In the genomic region with DNA sequence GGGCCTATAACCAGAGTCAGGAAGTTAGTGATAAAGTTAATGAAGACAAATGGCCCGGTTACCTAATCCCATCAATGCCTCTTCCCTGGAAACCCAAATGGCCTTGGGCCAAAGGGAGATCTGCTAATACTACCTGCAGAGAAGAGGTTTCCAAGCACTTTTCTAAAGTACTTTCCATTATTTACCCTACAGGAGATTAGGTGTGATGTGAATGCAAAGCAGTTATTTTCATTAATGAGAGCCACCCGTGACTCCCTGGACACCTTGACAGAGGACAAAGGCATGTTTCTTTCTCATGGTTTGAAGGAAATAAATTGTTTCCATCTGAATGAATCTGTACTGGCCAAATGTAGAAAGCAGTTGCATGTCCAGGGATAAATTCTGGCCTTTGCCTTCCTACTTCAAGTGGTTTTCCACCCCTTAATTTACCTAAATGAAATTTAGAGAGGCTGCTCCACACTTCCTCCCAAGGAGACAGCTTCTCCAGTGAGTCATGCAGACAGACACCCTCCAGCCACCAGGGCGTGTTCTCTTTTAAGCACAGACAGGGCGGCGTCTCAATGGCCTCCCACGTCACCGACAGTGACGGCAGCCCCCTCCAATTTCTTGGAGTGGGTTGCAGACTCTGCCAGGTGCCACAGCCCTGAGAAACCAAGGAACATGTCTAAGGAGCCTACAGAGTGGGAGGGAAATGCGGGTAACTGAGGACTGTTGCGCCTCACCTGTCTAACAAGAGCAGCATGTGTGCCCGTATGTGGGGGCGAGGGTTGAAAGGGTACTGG, we compare ENCODE assay signal across 1 cellular context.
A peak's percentile ranks its signal among the peaks of the same experiment; 100 is the strongest.
TF ChIP-seq lines count a peak whose summit lies in the region.

No MANE protein-coding gene starts in this region.

TF ChIP-seq in HEK293, 187 proteins besides CTCF, POLR2A, EP300 and RAD21 (continued from another document and continues in another):
- TF ChIP-seq, protein P1, sequence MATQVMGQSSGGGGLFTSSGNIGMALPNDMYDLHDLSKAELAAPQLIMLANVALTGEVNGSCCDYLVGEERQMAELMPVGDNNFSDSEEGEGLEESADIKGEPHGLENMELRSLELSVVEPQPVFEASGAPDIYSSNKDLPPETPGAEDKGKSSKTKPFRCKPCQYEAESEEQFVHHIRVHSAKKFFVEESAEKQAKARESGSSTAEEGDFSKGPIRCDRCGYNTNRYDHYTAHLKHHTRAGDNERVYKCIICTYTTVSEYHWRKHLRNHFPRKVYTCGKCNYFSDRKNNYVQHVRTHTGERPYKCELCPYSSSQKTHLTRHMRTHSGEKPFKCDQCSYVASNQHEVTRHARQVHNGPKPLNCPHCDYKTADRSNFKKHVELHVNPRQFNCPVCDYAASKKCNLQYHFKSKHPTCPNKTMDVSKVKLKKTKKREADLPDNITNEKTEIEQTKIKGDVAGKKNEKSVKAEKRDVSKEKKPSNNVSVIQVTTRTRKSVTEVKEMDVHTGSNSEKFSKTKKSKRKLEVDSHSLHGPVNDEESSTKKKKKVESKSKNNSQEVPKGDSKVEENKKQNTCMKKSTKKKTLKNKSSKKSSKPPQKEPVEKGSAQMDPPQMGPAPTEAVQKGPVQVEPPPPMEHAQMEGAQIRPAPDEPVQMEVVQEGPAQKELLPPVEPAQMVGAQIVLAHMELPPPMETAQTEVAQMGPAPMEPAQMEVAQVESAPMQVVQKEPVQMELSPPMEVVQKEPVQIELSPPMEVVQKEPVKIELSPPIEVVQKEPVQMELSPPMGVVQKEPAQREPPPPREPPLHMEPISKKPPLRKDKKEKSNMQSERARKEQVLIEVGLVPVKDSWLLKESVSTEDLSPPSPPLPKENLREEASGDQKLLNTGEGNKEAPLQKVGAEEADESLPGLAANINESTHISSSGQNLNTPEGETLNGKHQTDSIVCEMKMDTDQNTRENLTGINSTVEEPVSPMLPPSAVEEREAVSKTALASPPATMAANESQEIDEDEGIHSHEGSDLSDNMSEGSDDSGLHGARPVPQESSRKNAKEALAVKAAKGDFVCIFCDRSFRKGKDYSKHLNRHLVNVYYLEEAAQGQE (tag by site-specific recombination; IDR thresholded peaks at IDR 0.05) = no peak
- TF ChIP-seq, protein P2, sequence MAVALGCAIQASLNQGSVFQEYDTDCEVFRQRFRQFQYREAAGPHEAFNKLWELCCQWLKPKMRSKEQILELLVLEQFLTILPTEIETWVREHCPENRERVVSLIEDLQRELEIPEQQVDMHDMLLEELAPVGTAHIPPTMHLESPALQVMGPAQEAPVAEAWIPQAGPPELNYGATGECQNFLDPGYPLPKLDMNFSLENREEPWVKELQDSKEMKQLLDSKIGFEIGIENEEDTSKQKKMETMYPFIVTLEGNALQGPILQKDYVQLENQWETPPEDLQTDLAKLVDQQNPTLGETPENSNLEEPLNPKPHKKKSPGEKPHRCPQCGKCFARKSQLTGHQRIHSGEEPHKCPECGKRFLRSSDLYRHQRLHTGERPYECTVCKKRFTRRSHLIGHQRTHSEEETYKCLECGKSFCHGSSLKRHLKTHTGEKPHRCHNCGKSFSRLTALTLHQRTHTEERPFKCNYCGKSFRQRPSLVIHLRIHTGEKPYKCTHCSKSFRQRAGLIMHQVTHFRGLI (tag by site-specific recombination; IDR thresholded peaks at IDR 0.05) = no peak; the same call in 1 of the 2 replicates
- TF ChIP-seq, protein P3, sequence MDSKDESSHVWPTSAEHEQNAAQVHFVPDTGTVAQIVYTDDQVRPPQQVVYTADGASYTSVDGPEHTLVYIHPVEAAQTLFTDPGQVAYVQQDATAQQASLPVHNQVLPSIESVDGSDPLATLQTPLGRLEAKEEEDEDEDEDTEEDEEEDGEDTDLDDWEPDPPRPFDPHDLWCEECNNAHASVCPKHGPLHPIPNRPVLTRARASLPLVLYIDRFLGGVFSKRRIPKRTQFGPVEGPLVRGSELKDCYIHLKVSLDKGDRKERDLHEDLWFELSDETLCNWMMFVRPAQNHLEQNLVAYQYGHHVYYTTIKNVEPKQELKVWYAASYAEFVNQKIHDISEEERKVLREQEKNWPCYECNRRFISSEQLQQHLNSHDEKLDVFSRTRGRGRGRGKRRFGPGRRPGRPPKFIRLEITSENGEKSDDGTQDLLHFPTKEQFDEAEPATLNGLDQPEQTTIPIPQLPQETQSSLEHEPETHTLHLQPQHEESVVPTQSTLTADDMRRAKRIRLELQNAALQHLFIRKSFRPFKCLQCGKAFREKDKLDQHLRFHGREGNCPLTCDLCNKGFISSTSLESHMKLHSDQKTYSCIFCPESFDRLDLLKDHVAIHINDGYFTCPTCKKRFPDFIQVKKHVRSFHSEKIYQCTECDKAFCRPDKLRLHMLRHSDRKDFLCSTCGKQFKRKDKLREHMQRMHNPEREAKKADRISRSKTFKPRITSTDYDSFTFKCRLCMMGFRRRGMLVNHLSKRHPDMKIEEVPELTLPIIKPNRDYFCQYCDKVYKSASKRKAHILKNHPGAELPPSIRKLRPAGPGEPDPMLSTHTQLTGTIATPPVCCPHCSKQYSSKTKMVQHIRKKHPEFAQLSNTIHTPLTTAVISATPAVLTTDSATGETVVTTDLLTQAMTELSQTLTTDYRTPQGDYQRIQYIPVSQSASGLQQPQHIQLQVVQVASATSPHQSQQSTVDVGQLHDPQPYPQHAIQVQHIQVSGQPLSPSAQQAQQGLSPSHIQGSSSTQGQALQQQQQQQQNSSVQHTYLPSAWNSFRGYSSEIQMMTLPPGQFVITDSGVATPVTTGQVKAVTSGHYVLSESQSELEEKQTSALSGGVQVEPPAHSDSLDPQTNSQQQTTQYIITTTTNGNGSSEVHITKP (tag by site-specific recombination; IDR thresholded peaks at IDR 0.05) = peak; percentile 12; the same call in 1 of the 2 replicates
- TF ChIP-seq ZNF114 (tag by site-specific recombination; IDR thresholded peaks at IDR 0.05) (no peak), ZNF354C (tag by site-specific recombination; IDR thresholded peaks at IDR 0.05; ENCODE audit: borderline replicate concordance, low read depth) (no peak), ZNF555 (tag by site-specific recombination; conservative IDR thresholded peaks at IDR 0.05) (no peak), ZNF624 (tag by site-specific recombination; IDR thresholded peaks at IDR 0.05) (no peak), ZNF585B (tag by site-specific recombination; IDR thresholded peaks at IDR 0.05) (no peak), ZNF121 (tag by site-specific recombination; IDR thresholded peaks at IDR 0.05) (no peak), SP3 (tag by site-specific recombination; IDR thresholded peaks at IDR 0.05) (no peak), ZNF274 (IDR thresholded peaks at IDR 0.05; ENCODE audit: low read length) (no peak), ZNF274 (tag by site-specific recombination; IDR thresholded peaks at IDR 0.05; ENCODE audit: borderline replicate concordance) (no peak), ZNF660 (tag by site-specific recombination; IDR thresholded peaks at IDR 0.05) (no peak), RBAK (tag by site-specific recombination; IDR thresholded peaks at IDR 0.05) (no peak), ZNF2 (tag by site-specific recombination; IDR thresholded peaks at IDR 0.05) (no peak), ZNF341 (tag by site-specific recombination; IDR thresholded peaks at IDR 0.05; ENCODE audit: low read depth) (no peak), ZNF626 (tag by site-specific recombination; IDR thresholded peaks at IDR 0.05) (no peak), KLF7 (tag by site-specific recombination; IDR thresholded peaks at IDR 0.05; ENCODE audit: borderline replicate concordance) (no peak), SCRT2 (tag by site-specific recombination; IDR thresholded peaks at IDR 0.05) (no peak), ZFP37 (tag by site-specific recombination; IDR thresholded peaks at IDR 0.05) (no peak), ZNF529 (tag by site-specific recombination; IDR thresholded peaks at IDR 0.05; ENCODE audit: insufficient replicate concordance) (no peak), ZNF112 (tag by site-specific recombination; IDR thresholded peaks at IDR 0.05) (no peak), ZNF214 (tag by site-specific recombination; IDR thresholded peaks at IDR 0.05; ENCODE audit: borderline replicate concordance) (no peak), ZFP3 (tag by site-specific recombination; IDR thresholded peaks at IDR 0.05; ENCODE audit: low read depth) (no peak)
- TF ChIP-seq, protein P4, sequence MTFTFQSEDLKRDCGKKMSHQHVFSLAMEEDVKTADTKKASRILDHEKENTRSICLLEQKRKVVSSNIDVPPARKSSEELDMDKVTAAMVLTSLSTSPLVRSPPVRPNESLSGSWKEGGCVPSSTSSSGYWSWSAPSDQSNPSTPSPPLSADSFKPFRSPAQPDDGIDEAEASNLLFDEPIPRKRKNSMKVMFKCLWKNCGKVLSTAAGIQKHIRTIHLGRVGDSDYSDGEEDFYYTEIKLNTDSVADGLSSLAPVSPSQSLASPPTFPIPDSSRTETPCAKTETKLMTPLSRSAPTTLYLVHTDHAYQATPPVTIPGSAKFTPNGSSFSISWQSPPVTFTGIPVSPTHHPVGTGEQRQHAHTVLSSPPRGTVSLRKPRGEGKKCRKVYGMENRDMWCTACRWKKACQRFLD (tag by site-specific recombination; IDR thresholded peaks at IDR 0.05) = no peak
- TF ChIP-seq, protein P5, sequence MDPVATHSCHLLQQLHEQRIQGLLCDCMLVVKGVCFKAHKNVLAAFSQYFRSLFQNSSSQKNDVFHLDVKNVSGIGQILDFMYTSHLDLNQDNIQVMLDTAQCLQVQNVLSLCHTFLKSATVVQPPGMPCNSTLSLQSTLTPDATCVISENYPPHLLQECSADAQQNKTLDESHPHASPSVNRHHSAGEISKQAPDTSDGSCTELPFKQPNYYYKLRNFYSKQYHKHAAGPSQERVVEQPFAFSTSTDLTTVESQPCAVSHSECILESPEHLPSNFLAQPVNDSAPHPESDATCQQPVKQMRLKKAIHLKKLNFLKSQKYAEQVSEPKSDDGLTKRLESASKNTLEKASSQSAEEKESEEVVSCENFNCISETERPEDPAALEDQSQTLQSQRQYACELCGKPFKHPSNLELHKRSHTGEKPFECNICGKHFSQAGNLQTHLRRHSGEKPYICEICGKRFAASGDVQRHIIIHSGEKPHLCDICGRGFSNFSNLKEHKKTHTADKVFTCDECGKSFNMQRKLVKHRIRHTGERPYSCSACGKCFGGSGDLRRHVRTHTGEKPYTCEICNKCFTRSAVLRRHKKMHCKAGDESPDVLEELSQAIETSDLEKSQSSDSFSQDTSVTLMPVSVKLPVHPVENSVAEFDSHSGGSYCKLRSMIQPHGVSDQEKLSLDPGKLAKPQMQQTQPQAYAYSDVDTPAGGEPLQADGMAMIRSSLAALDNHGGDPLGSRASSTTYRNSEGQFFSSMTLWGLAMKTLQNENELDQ (tag by site-specific recombination; IDR thresholded peaks at IDR 0.05; ENCODE audit: low read depth) = no peak
- TF ChIP-seq, protein P6, sequence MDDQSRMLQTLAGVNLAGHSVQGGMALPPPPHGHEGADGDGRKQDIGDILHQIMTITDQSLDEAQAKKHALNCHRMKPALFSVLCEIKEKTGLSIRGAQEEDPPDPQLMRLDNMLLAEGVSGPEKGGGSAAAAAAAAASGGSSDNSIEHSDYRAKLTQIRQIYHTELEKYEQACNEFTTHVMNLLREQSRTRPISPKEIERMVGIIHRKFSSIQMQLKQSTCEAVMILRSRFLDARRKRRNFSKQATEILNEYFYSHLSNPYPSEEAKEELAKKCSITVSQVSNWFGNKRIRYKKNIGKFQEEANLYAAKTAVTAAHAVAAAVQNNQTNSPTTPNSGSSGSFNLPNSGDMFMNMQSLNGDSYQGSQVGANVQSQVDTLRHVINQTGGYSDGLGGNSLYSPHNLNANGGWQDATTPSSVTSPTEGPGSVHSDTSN (CRISPR knock-in tag; IDR thresholded peaks at IDR 0.05) = no peak
- TF ChIP-seq, protein P7, sequence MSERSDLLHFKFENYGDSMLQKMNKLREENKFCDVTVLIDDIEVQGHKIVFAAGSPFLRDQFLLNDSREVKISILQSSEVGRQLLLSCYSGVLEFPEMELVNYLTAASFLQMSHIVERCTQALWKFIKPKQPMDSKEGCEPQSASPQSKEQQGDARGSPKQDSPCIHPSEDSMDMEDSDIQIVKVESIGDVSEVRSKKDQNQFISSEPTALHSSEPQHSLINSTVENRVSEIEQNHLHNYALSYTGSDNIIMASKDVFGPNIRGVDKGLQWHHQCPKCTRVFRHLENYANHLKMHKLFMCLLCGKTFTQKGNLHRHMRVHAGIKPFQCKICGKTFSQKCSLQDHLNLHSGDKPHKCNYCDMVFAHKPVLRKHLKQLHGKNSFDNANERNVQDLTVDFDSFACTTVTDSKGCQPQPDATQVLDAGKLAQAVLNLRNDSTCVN (tag by site-specific recombination; optimal IDR thresholded peaks at IDR 0.05) = no peak
- TF ChIP-seq, protein P8, sequence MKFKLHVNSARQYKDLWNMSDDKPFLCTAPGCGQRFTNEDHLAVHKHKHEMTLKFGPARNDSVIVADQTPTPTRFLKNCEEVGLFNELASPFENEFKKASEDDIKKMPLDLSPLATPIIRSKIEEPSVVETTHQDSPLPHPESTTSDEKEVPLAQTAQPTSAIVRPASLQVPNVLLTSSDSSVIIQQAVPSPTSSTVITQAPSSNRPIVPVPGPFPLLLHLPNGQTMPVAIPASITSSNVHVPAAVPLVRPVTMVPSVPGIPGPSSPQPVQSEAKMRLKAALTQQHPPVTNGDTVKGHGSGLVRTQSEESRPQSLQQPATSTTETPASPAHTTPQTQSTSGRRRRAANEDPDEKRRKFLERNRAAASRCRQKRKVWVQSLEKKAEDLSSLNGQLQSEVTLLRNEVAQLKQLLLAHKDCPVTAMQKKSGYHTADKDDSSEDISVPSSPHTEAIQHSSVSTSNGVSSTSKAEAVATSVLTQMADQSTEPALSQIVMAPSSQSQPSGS (tag by site-specific recombination; IDR thresholded peaks at IDR 0.05; ENCODE audit: low read depth) = no peak
- TF ChIP-seq, protein P9, sequence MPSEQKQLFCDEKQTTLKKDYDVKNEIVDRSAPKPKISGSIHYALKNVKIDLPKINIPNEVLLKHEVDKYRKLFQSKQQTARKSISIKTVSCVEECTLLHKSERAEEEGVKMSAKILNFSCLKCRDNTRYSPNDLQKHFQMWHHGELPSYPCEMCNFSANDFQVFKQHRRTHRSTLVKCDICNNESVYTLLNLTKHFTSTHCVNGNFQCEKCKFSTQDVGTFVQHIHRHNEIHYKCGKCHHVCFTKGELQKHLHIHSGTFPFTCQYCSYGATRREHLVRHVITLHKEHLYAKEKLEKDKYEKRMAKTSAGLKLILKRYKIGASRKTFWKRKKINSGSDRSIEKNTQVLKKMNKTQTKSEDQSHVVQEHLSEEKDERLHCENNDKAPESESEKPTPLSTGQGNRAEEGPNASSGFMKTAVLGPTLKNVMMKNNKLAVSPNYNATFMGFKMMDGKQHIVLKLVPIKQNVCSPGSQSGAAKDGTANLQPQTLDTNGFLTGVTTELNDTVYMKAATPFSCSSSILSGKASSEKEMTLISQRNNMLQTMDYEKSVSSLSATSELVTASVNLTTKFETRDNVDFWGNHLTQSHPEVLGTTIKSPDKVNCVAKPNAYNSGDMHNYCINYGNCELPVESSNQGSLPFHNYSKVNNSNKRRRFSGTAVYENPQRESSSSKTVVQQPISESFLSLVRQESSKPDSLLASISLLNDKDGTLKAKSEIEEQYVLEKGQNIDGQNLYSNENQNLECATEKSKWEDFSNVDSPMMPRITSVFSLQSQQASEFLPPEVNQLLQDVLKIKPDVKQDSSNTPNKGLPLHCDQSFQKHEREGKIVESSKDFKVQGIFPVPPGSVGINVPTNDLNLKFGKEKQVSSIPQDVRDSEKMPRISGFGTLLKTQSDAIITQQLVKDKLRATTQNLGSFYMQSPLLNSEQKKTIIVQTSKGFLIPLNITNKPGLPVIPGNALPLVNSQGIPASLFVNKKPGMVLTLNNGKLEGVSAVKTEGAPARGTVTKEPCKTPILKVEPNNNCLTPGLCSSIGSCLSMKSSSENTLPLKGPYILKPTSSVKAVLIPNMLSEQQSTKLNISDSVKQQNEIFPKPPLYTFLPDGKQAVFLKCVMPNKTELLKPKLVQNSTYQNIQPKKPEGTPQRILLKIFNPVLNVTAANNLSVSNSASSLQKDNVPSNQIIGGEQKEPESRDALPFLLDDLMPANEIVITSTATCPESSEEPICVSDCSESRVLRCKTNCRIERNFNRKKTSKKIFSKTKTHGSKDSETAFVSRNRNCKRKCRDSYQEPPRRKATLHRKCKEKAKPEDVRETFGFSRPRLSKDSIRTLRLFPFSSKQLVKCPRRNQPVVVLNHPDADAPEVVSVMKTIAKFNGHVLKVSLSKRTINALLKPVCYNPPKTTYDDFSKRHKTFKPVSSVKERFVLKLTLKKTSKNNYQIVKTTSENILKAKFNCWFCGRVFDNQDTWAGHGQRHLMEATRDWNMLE (tag by site-specific recombination; conservative IDR thresholded peaks at IDR 0.05; ENCODE audit: low read depth) = no peak
